Comparison of ENCODE assay signal across 8 cellular contexts in the genomic region with DNA sequence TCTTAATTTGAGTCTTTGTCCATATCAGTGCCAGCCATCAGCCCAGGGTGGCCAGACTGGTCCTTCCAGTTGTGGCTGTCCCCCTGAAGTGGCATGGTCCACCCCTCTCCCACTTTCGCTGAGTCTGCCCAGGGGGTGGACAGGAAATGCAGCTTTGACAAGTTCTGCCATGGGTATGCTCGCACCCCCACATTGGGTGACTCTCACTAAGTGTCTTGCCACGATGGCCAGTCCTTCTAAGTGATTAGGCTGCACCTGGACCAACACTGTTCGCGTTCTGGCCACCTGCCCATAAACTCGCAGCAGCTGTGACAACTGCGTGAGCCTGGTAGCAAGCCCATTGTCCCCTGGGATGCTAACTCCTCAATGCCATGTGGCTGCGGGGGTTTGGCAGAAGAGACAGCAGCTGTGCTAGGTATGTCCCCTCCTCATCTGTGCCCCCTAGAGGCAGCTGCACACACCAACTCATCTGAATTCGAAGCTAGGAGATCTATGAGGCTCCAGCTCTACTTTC. TPM values are rescaled to one million over a fixed set of nuclear protein-coding genes. Genes with fewer than 3 reads are reported as not detected.
DNase-seq lines count a peak whose midpoint lies in the region; ATAC-seq, FAIRE-seq and TF ChIP-seq lines count a peak whose summit lies in the region.

No MANE protein-coding gene starts in this region.

- H3K4me1 ChIP-seq in smooth muscle cell (ENCODE audit: low read depth): no peaks in the 10 kb centered on the region
- no peaks in the 10 kb centered on the region for H3K4me1 ChIP-seq in effector memory CD4-positive, alpha-beta T cell (ENCODE audit: control insufficient read depth, insufficient read depth, low read length, poor library complexity, severe bottlenecking)

- H3K9ac ChIP-seq in smooth muscle cell (ENCODE audit: low read depth): no peak overlapping the region

- no peaks in the 10 kb centered on the region for H3F3A ChIP-seq in smooth muscle cell (ENCODE audit: low read depth)

- no peak for FAIRE-seq in frontal cortex (lab: Jason Lieb, UNC)

- H3K27ac ChIP-seq in smooth muscle cell (ENCODE audit: low read depth): no peak overlapping the region
- H3K27ac ChIP-seq in effector memory CD4-positive, alpha-beta T cell (ENCODE audit: insufficient read depth, low read length, poor library complexity, severe bottlenecking): no peak overlapping the region

- H3K9me3 ChIP-seq in smooth muscle cell (replicated peaks; ENCODE audit: low read depth): no peaks in the 10 kb centered on the region
- no peaks in the 10 kb centered on the region for H3K9me3 ChIP-seq in effector memory CD4-positive, alpha-beta T cell (ENCODE audit: control insufficient read depth, low read length)

- peak; percentile 20 for ATAC-seq in Right ventricle myocardium inferior
- peak; percentile 72 for ATAC-seq in HG03139 (IDR thresholded peaks at IDR 0.05; ENCODE audit: unreplicated experiment)
- ATAC-seq in esophagus mucosa: peak; percentile 29

- no peak overlapping the region for H3K4me2 ChIP-seq in smooth muscle cell

- no peak overlapping the region for H2AFZ ChIP-seq in smooth muscle cell (ENCODE audit: low read depth)

- WGBS in smooth muscle cell (ENCODE audit: low lambda C conversion rate): 70% methylated on average over 9 of the region's 9 CpGs

- peak; percentile 14 for TF ChIP-seq CTCF in smooth muscle cell (IDR thresholded peaks at IDR 0.05; ENCODE audit: borderline replicate concordance, insufficient read depth, poor library complexity, severe bottlenecking)

- H4K20me1 ChIP-seq in smooth muscle cell (ENCODE audit: low read depth): no peaks in the 10 kb centered on the region

- peak; percentile 35 for DNase-seq in Right ventricle myocardium inferior (ENCODE audit: missing footprints)
- DNase-seq in cardiac septum (ENCODE audit: low spot score): no peak
- peak; percentile 97 to 98 for DNase-seq in NCI-H524 (lab: John Stamatoyannopoulos, UW)
- no peak for DNase-seq in smooth muscle cell (lab: John Stamatoyannopoulos, UW; ENCODE audit: unreplicated experiment)
- DNase-seq in effector memory CD4-positive, alpha-beta T cell: no peak
- no peak for DNase-seq in frontal cortex (ENCODE audit: low spot score in 2 of 2)

- intact Hi-C loops in Right ventricle myocardium inferior (cut with DNase I): no loop called here
- intact Hi-C loops in cardiac septum (cut with DNase I): no loop called here

- no peak overlapping the region for H3K4me3 ChIP-seq in smooth muscle cell
- no peak overlapping the region for H3K4me3 ChIP-seq in effector memory CD4-positive, alpha-beta T cell (ENCODE audit: insufficient read depth, low read depth, low read length, poor library complexity, severe bottlenecking)

- H3K27me3 ChIP-seq in smooth muscle cell (ENCODE audit: low read depth): no peaks in the 10 kb centered on the region
- no peaks in the 10 kb centered on the region for H3K27me3 ChIP-seq in effector memory CD4-positive, alpha-beta T cell (replicated peaks; ENCODE audit: control insufficient read depth, insufficient read depth, low read length, poor library complexity, severe bottlenecking)

- H3K36me3 ChIP-seq in smooth muscle cell (ENCODE audit: low read depth): no peaks in the 10 kb centered on the region
- no peaks in the 10 kb centered on the region for H3K36me3 ChIP-seq in effector memory CD4-positive, alpha-beta T cell (ENCODE audit: control insufficient read depth, insufficient read depth, low read length)

- H3K79me2 ChIP-seq in smooth muscle cell (ENCODE audit: low read depth): no peaks in the 10 kb centered on the region

RNA-seq across cellular contexts. Expression of gene LNX1, which starts 10.0 kb away (rescaled TPM):
- total RNA-seq in Right ventricle myocardium inferior: 11.2 TPM
- 1.8 TPM for total RNA-seq in cardiac septum
- total RNA-seq in esophagus mucosa: 23.8 TPM
- total RNA-seq in smooth muscle cell: 4.3 and 4.6 TPM in 2 replicates
- 2.3 and 3.5 TPM in 2 replicates for polyA plus RNA-seq in smooth muscle cell
- total RNA-seq in frontal cortex: 67.7 TPM

Comparison
In these comparisons a context has a peak if more than half of its experiments do, and no peak if none do; other contexts are left out.
1. DNase-seq: peak in Right ventricle myocardium inferior (single experiment) and NCI-H524 (2 of 2); none in cardiac septum (single experiment), smooth muscle cell (single experiment), effector memory CD4-positive, alpha-beta T cell (0 of 3) and frontal cortex (0 of 2).
2. ATAC-seq: peak in every context shown above with its lines; median percentile 72 in HG03139; 29 in esophagus mucosa; 20 in Right ventricle myocardium inferior.